ENCODE assay signal across 16 cellular contexts in genomic region chr11:27656806-27657483, GRCh38. TPM values are rescaled to one million over a fixed set of nuclear protein-coding genes. Genes with fewer than 3 reads are reported as not detected.
"Had no signal": no experiment of that assay in that cellular context is flagged by ENCODE, and none has a peak within 500 bp of the region (broad histone marks: within the 10 kb centered on the region; RNA-seq: fewer than 3 reads in every experiment).

No MANE protein-coding gene starts in this region.

- H3K4me3 Mint-ChIP-seq: immature natural killer cell; naive thymus-derived CD8-positive, alpha-beta T cell had no signal

- H3K27me3 Mint-ChIP-seq: naive thymus-derived CD8-positive, alpha-beta T cell had no signal

- H3K4me1 ChIP-seq: gastrocnemius medialis, heart right ventricle, left ventricle myocardium inferior, right atrium auricular region had no signal

- H3K27ac ChIP-seq: coronary artery, gastrocnemius medialis, heart right ventricle, left ventricle myocardium inferior, neutrophil, right atrium auricular region had no signal

- ATAC-seq: esophagus mucosa; gastrocnemius medialis; heart right ventricle; mucosa of descending colon; naive thymus-derived CD8-positive, alpha-beta T cell had no signal

- H3K27ac Mint-ChIP-seq: immature natural killer cell; naive thymus-derived CD8-positive, alpha-beta T cell had no signal

- FAIRE-seq: keratinocyte, small intestine had no signal

- H3K36me3 ChIP-seq: gastrocnemius medialis, neutrophil, right atrium auricular region had no signal

- DNase-seq: effector CD8-positive, alpha-beta T cell; gastrocnemius medialis; heart right ventricle; immature natural killer cell; left ventricle myocardium inferior; mucosa of descending colon; naive thymus-derived CD8-positive, alpha-beta T cell; small intestine; stimulated activated CD4-positive, alpha-beta T cell treated with anti-CD3 and anti-CD28 coated beads, Interleukin-2, amount 100 ng/mL, for 48 hours; stimulated activated naive CD4-positive, alpha-beta T cell treated with Interleukin-2 at 50 U/mL for 16 hours had no signal

- H3K4me3 ChIP-seq: coronary artery, gastrocnemius medialis, heart right ventricle, left ventricle myocardium inferior, mucosa of descending colon, right atrium auricular region had no signal

- H3K9me3 ChIP-seq: gastrocnemius medialis, heart right ventricle, left ventricle myocardium inferior, mucosa of descending colon, neutrophil, right atrium auricular region had no signal

- H3K4me1 Mint-ChIP-seq: immature natural killer cell; naive thymus-derived CD8-positive, alpha-beta T cell had no signal

- H3K27me3 ChIP-seq: gastrocnemius medialis, heart right ventricle, neutrophil, right atrium auricular region had no signal

RNA-seq across cellular contexts. Expression of gene BDNF, which starts 43.3 kb away (rescaled TPM):
- total RNA-seq: naive thymus-derived CD8-positive, alpha-beta T cell had no signal
- polyA plus RNA-seq: immature natural killer cell, neural cell had no signal
